9 cellular contexts compared by ENCODE assay signal in the genomic region with DNA sequence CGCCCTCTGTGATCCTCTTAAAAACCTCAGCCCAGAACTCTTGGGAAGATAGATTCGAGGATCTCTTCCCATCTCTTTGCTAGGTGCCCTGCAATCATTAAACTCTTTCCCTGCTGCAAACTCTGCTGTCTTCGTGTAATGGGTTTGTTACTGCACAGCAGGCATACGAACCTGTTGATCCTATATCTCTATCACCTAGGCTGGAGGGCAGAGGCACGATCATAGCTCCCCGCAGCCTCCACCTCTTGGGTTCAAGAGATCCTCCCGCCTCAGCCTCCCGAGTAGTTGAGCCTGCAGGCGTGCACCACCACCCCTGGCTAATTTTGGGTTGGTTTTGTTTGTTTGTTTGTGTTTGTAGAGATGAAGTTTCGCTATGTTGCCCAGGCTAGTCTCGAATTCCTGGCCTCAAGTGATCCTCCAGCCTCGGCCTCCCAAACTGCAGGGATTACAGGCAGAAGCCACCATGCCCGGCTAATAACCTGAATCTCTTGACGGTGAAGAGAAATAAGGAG. TPM values are rescaled to one million over a fixed set of nuclear protein-coding genes. Genes with fewer than 3 reads are reported as not detected.
DNase-seq lines count a peak whose midpoint lies in the region; ATAC-seq, FAIRE-seq and TF ChIP-seq lines count a peak whose summit lies in the region.
"Had no signal": no experiment of that assay in that cellular context is flagged by ENCODE, and none has a peak within 500 bp of the region (broad histone marks: within the 10 kb centered on the region; RNA-seq: fewer than 3 reads in every experiment).

No MANE protein-coding gene starts in this region.

- WGBS in adrenal gland, 4 donors: 70 to 77% (median 73%) methylated on average over 14 of the region's 14 CpGs
- 42% methylated on average over 14 of the region's 14 CpGs for WGBS in HepG2 (ENCODE audit: low lambda C conversion rate)

- H3K27ac Mint-ChIP-seq in activated CD4-positive, alpha-beta T cell treated with anti-CD3 and anti-CD28 coated beads for 36 hours: peak overlapping the region; percentile 1

- TF ChIP-seq CTCF in adrenal gland (IDR thresholded peaks at IDR 0.05) (no peak), HepG2 (CRISPR knock-in tag; IDR thresholded peaks at IDR 0.05) (no peak), thoracic aorta (IDR thresholded peaks at IDR 0.05) (no peak)

- no peaks in the 10 kb centered on the region for H4K20me1 ChIP-seq in HepG2 (ENCODE audit: insufficient read depth, low read length)

- no peak for TF ChIP-seq POLR2A in adrenal gland (IDR thresholded peaks at IDR 0.05)
- no peak for TF ChIP-seq POLR2A in HepG2 (IDR thresholded peaks at IDR 0.05; ENCODE audit: insufficient read depth in 1 of 2, low read depth in 2 of 2, low read length in 2 of 2)

- H3K36me3 Mint-ChIP-seq in activated CD4-positive, alpha-beta T cell treated with anti-CD3 and anti-CD28 coated beads for 36 hours (ENCODE audit: low read depth): peaks cover 6% of the 10 kb centered on the region

- BruUV-seq in HepG2 (replicated peaks; lab: Mats Ljungman, UMichigan): no TSS peak

- FAIRE-seq in HepG2 (lab: Jason Lieb, UNC): no peak
- FAIRE-seq: colon had no signal

- CTCF ChIA-PET in activated CD4-positive, alpha-beta T cell treated with anti-CD3 and anti-CD28 coated beads for 36 hours (lab: Charles Lee): interaction anchor here (0.7 to 1.5 kb wide), 10 partner anchors 9 to 453 kb away, joined by 3 to 12 read pairs (median 3); no protein-coding TSS in a partner anchor
- CTCF ChIA-PET in HepG2 (lab: Yijun Ruan, JAX; ENCODE audit: low intra/inter-chr PET ratio, low total read pairs): interaction anchor here (1.3 kb wide), 1 partner anchor 50 kb away, joined by 10 read pairs; no protein-coding TSS in a partner anchor

- peaks cover 12 to 14% of the 10 kb centered on the region in 2 donors for H3K4me1 ChIP-seq in adrenal gland (replicated peaks in 1 of 2)
- peaks cover 48% of the 10 kb centered on the region for H3K4me1 ChIP-seq in HepG2 (ENCODE audit: insufficient read depth, low read length)
- peaks cover 8 to 9% of the 10 kb centered on the region in 2 donors for H3K4me1 ChIP-seq in thoracic aorta (ENCODE audit: control insufficient read depth in 1 of 2, low read depth in 2 of 2)

- peak overlapping the region; percentile 94 for H3K4me2 ChIP-seq in HepG2 (ENCODE audit: low read depth, low read length)

- peak overlapping the region; percentile 70 for H3K9ac ChIP-seq in HepG2 (ENCODE audit: insufficient read depth, low read depth, low read length)

- no peaks in the 10 kb centered on the region for H3K79me2 ChIP-seq in HepG2 (ENCODE audit: insufficient read depth, low read length)

- TF ChIP-seq EP300 in HepG2 (IDR thresholded peaks at IDR 0.05; ENCODE audit: low read depth in 2 of 2, low read length in 2 of 2): no peak
- no peak for TF ChIP-seq EP300 in HepG2 (CRISPR knock-in tag; IDR thresholded peaks at IDR 0.05; ENCODE audit: borderline replicate concordance)

- POLR2A ChIA-PET in activated CD4-positive, alpha-beta T cell treated with anti-CD3 and anti-CD28 coated beads for 36 hours (lab: Charles Lee): interaction anchor here (0.6 kb wide), 2 partner anchors 349 to 588 kb away, joined by 3 read pairs; no protein-coding TSS in a partner anchor
- POLR2A ChIA-PET in HepG2 (lab: Yijun Ruan, JAX): interaction anchor here (0.6 to 1.8 kb wide), 11 partner anchors 10 to 1236 kb away, joined by 3 to 7 read pairs (median 4); a partner anchor contains a TSS

- H3K4me3 ChIP-seq in adrenal gland (peak overlapping the region in 2 of 4 donors; percentile 67 to 75), HepG2 (replicated peaks in 1 of 3; ENCODE audit: insufficient read depth in 1 of 3, low read depth in 2 of 3, low read length in 3 of 3) (peak overlapping the region; percentile 62 to 85 (median 85)), thoracic aorta (peak overlapping the region; percentile 89)

- no peaks in the 10 kb centered on the region for H3K27me3 Mint-ChIP-seq in activated CD4-positive, alpha-beta T cell treated with anti-CD3 and anti-CD28 coated beads for 36 hours

- H3K27me3 ChIP-seq in adrenal gland (no peaks in the 10 kb centered on the region), HepG2 (ENCODE audit: control insufficient read depth in 1 of 2, insufficient read depth in 2 of 2, low read length in 2 of 2) (no peaks in the 10 kb centered on the region; a peak in 1 of 5 replicates), thoracic aorta (replicated peaks; ENCODE audit: insufficient read depth) (no peaks in the 10 kb centered on the region)

- DNase-seq in activated CD4-positive, alpha-beta T cell treated with anti-CD3 and anti-CD28 coated beads for 36 hours: no peak
- no peak for DNase-seq in activated CD4-positive, alpha-beta T cell treated with anti-CD3 and anti-CD28 coated beads, Interleukin-2, amount 50 U/mL, for 4 hours
- DNase-seq in adrenal gland (no peak), HepG2 (ENCODE audit: low spot score) (no peak), thoracic aorta (ENCODE audit: low spot score) (no peak), NCI-H2107 (lab: John Stamatoyannopoulos, UW) (no peak), putamen (ENCODE audit: low spot score) (no peak)

- H3K9me3 Mint-ChIP-seq in activated CD4-positive, alpha-beta T cell treated with anti-CD3 and anti-CD28 coated beads for 36 hours (ENCODE audit: low read depth): no peaks in the 10 kb centered on the region

- H3K4me3 Mint-ChIP-seq in activated CD4-positive, alpha-beta T cell treated with anti-CD3 and anti-CD28 coated beads for 36 hours: peak overlapping the region; percentile 87

- H3K9me3 ChIP-seq in adrenal gland (replicated peaks in 1 of 3) (no peaks in the 10 kb centered on the region), HepG2 (ENCODE audit: low read length) (no peaks in the 10 kb centered on the region), thoracic aorta (no peaks in the 10 kb centered on the region)

- no peak for TF ChIP-seq RAD21 in HepG2 (CRISPR knock-in tag; IDR thresholded peaks at IDR 0.05)

- no peak for ATAC-seq in activated CD4-positive, alpha-beta T cell treated with anti-CD3 and anti-CD28 coated beads for 36 hours
- ATAC-seq in HepG2 (peak; percentile 6; the same call in 2 of the 3 replicates), thoracic aorta (ENCODE audit: insufficient number of reproducible peaks, low FRiP score, low read depth) (no peak), GM19463 (IDR thresholded peaks at IDR 0.05; ENCODE audit: unreplicated experiment) (no peak)

- peak overlapping the region; percentile 88 for H2AFZ ChIP-seq in HepG2 (ENCODE audit: low read length)

- peak overlapping the region; percentile 17 to 81 (median 69) for H3K27ac ChIP-seq in adrenal gland
- H3K27ac ChIP-seq in HepG2 (ENCODE audit: extremely low read length, insufficient read depth, low read length): no peak overlapping the region
- H3K27ac ChIP-seq in thoracic aorta: peak overlapping the region; percentile 65 to 70

- H3K4me1 Mint-ChIP-seq in activated CD4-positive, alpha-beta T cell treated with anti-CD3 and anti-CD28 coated beads for 36 hours: peaks cover 14% of the 10 kb centered on the region

- in situ Hi-C loops in HepG2 (cut with HindIII; ENCODE audit: extremely low pct_ligation_motif_present, low pct_unique_long_range_greater_than_20kb): no loop called here

- intact Hi-C loops in activated CD4-positive, alpha-beta T cell treated with anti-CD3 and anti-CD28 coated beads for 36 hours (cut with DNase I, micrococcal nuclease): loop anchor here in 1 of 2 experiments (1.0 to 5.0 kb wide), 3 partner anchors 94 to 214 kb away; a partner anchor contains a TSS
- intact Hi-C loops in adrenal gland (cut with DNase I) (no loop called here), HepG2 (cut with micrococcal nuclease; ENCODE audit: unreplicated experiment) (loop anchor here (5.0 kb wide), 2 partner anchors 44 to 94 kb away; a partner anchor contains a TSS)

- H3K36me3 ChIP-seq in adrenal gland (replicated peaks in 1 of 2) (no peaks in the 10 kb centered on the region), HepG2 (replicated peaks in 1 of 2; ENCODE audit: control insufficient read depth in 1 of 2, insufficient read depth in 2 of 2, low read length in 2 of 2) (peaks cover 0 to 5% of the 10 kb centered on the region in 2 experiments; a peak in 1 of 5 replicates), thoracic aorta (peaks cover 3% of the 10 kb centered on the region)

RNA-seq across cellular contexts. Expression of a gene that starts 0.5 kb away (rescaled TPM):
- 1 to 10 TPM; 2.7 to 3.4 TPM for total RNA-seq in activated CD4-positive, alpha-beta T cell treated with anti-CD3 and anti-CD28 coated beads for 36 hours
- 10 to 100 TPM in 6 of 8 donors, 1 to 10 TPM in 2; 4.1 to 13.9 (median 10.8) TPM for total RNA-seq in adrenal gland
- polyA plus RNA-seq in adrenal gland: 10 to 100 TPM in 1 of 3 donors, 1 to 10 TPM in 2; 3.6 to 15.7 (median 8.8) TPM
- 3.3 and 4.5 TPM in 2 replicates for total RNA-seq in HepG2 (2016; rRNA removed; fragmentation: Illumina TruSeq; extraction: Trizol)
- 0.71 and 0.88 TPM in 2 replicates for total RNA-seq in HepG2 (2016; cell fraction: cytosol; rRNA removed; fragmentation: Illumina TruSeq; extraction: Trizol; ENCODE audit: low read depth)
- total RNA-seq in HepG2 (2016; cell fraction: insoluble cytoplasmic fraction; rRNA removed; fragmentation: Illumina TruSeq; extraction: Trizol): 3.7 and 4.8 TPM in 2 replicates
- total RNA-seq in HepG2 (2016; cell fraction: membrane; rRNA removed; fragmentation: Illumina TruSeq; extraction: Trizol): 1.5 and 2.2 TPM in 2 replicates
- 4.6 and 8.1 TPM in 2 replicates for total RNA-seq in HepG2 (2016; cell fraction: nucleus; rRNA removed; fragmentation: Illumina TruSeq; extraction: Trizol)
- polyA plus RNA-seq in HepG2 (2011; rRNA removed): 1.7 and 1.8 TPM in 2 replicates
- 1.4 and 2.0 TPM in 2 replicates for polyA plus RNA-seq in HepG2 (2011; cell fraction: cytosol; rRNA removed)
- polyA plus RNA-seq in HepG2 (2011; cell fraction: nucleus; rRNA removed): 3.7 and 5.4 TPM in 2 replicates
- polyA plus RNA-seq in HepG2 (2012): 2.6 and 2.8 TPM in 2 replicates
- 0.44 and 0.62 TPM in 2 replicates for polyA plus RNA-seq in HepG2 (2016; cell fraction: cytosol; fragmentation: Illumina TruSeq; extraction: Trizol; ENCODE audit: low read depth)
- 3.4 and 4.2 TPM in 2 replicates for polyA plus RNA-seq in HepG2 (2016; cell fraction: insoluble cytoplasmic fraction; fragmentation: Illumina TruSeq; extraction: Trizol; ENCODE audit: low read depth)
- 1.0 and 1.2 TPM in 2 replicates for polyA plus RNA-seq in HepG2 (2016; cell fraction: membrane; fragmentation: Illumina TruSeq; extraction: Trizol; ENCODE audit: low read depth)
- 12.1 and 12.6 TPM in 2 replicates for polyA plus RNA-seq in HepG2 (2016; cell fraction: nucleus; fragmentation: Illumina TruSeq; extraction: Trizol; ENCODE audit: insufficient read depth, low read depth)
- polyA minus RNA-seq in HepG2 (2011; rRNA and poly(A)+ RNA removed; ENCODE audit: low replicate concordance): 1.4 TPM in 1 of 2 replicates, not detected in the other
- polyA minus RNA-seq in HepG2 (2011; cell fraction: cytosol; rRNA and poly(A)+ RNA removed): 1.4 and 2.7 TPM in 2 replicates
- polyA minus RNA-seq in HepG2 (2011; cell fraction: nucleus; rRNA and poly(A)+ RNA removed): 6.2 and 8.1 TPM in 2 replicates
- 10 to 100 TPM; 13.6 to 21.1 TPM for total RNA-seq in thoracic aorta

RNA-seq across cellular contexts. Expression of a gene that starts 30.7 kb away (rescaled TPM):
- under 1 TPM in 1 of 2 experiments, not detected in 1; 0.46 TPM for total RNA-seq in activated CD4-positive, alpha-beta T cell treated with anti-CD3 and anti-CD28 coated beads for 36 hours
- total RNA-seq in adrenal gland: 1 to 10 TPM in 2 of 8 donors, under 1 TPM in 6; 0.28 to 3.1 (median 0.40) TPM
- 1 to 10 TPM in 1 of 3 donors, under 1 TPM in 2; 0.18 to 1.4 (median 0.91) TPM for polyA plus RNA-seq in adrenal gland
- 0.27 and 0.31 TPM in 2 replicates for total RNA-seq in HepG2 (2016; rRNA removed; fragmentation: Illumina TruSeq; extraction: Trizol)
- 0.91 and 0.97 TPM in 2 replicates for total RNA-seq in HepG2 (2016; cell fraction: cytosol; rRNA removed; fragmentation: Illumina TruSeq; extraction: Trizol; ENCODE audit: low read depth)
- total RNA-seq in HepG2 (2016; cell fraction: insoluble cytoplasmic fraction; rRNA removed; fragmentation: Illumina TruSeq; extraction: Trizol): 0.12 and 0.35 TPM in 2 replicates
- total RNA-seq in HepG2 (2016; cell fraction: membrane; rRNA removed; fragmentation: Illumina TruSeq; extraction: Trizol): 0.46 and 0.55 TPM in 2 replicates
- 0.22 and 0.69 TPM in 2 replicates for total RNA-seq in HepG2 (2016; cell fraction: nucleus; rRNA removed; fragmentation: Illumina TruSeq; extraction: Trizol)
- 0.07 TPM in 1 of 2 replicates, not detected in the other for polyA plus RNA-seq in HepG2 (2011; rRNA removed)
- 0.01 and 0.03 TPM in 2 replicates for polyA plus RNA-seq in HepG2 (2011; cell fraction: cytosol; rRNA removed)
- 0.13 and 0.21 TPM in 2 replicates for polyA plus RNA-seq in HepG2 (2011; cell fraction: nucleus; rRNA removed)
- polyA plus RNA-seq in HepG2 (2012): 0.09 and 0.16 TPM in 2 replicates
- polyA plus RNA-seq in HepG2 (2016; cell fraction: cytosol; fragmentation: Illumina TruSeq; extraction: Trizol; ENCODE audit: low read depth): 0.11 TPM in 1 of 2 replicates, not detected in the other
- 0.21 and 1.2 TPM in 2 replicates for polyA plus RNA-seq in HepG2 (2016; cell fraction: insoluble cytoplasmic fraction; fragmentation: Illumina TruSeq; extraction: Trizol; ENCODE audit: low read depth)
- 0.07 and 0.10 TPM in 2 replicates for polyA plus RNA-seq in HepG2 (2016; cell fraction: membrane; fragmentation: Illumina TruSeq; extraction: Trizol; ENCODE audit: low read depth)
- polyA plus RNA-seq in HepG2 (2016; cell fraction: nucleus; fragmentation: Illumina TruSeq; extraction: Trizol; ENCODE audit: insufficient read depth, low read depth): 1.3 and 1.4 TPM in 2 replicates
- not detected in 2 replicates for polyA minus RNA-seq in HepG2 (2011; rRNA and poly(A)+ RNA removed; ENCODE audit: low replicate concordance)
- not detected in 2 replicates for polyA minus RNA-seq in HepG2 (2011; cell fraction: cytosol; rRNA and poly(A)+ RNA removed)
- 0.26 TPM in 1 of 2 replicates, not detected in the other for polyA minus RNA-seq in HepG2 (2011; cell fraction: nucleus; rRNA and poly(A)+ RNA removed)
- total RNA-seq in thoracic aorta: 1 to 10 TPM in 1 of 2 donors, under 1 TPM in 1; 0.28 to 1.2 TPM
